Comparison of ENCODE assay signal across 10 cellular contexts in genomic region chr4:139223682-139224317, GRCh38. TPM values are rescaled to one million over a fixed set of nuclear protein-coding genes. Genes with fewer than 3 reads are reported as not detected.
DNase-seq lines count a peak whose midpoint lies in the region; ATAC-seq and TF ChIP-seq lines count a peak whose summit lies in the region.
"Had no signal": no experiment of that assay in that cellular context is flagged by ENCODE, and none has a peak within 500 bp of the region (broad histone marks: within the 10 kb centered on the region; RNA-seq: fewer than 3 reads in every experiment).

No MANE protein-coding gene starts in this region.

- DNase-seq in stimulated activated CD4-positive, alpha-beta T cell treated with anti-CD3 and anti-CD28 coated beads, Interleukin-15, amount 100 ng/mL, for 24 hours, result peak; percentile 38
- no peak for DNase-seq in stimulated activated CD4-positive, alpha-beta T cell treated with anti-CD3 and anti-CD28 coated beads, Interleukin-4, amount 100 ng/mL, for 1 hour
- DNase-seq in RKO (ENCODE audit: low spot score) (peak; percentile 63), tibial artery (peak; percentile 45 to 69), NCI-H2171 treated with DMSO at 0.1 percent for 48 hours (lab: John Stamatoyannopoulos, UW) (no peak), DMS53 treated with DMSO at 0.1 percent for 48 hours (lab: John Stamatoyannopoulos, UW; ENCODE audit: unreplicated experiment) (no peak), ecto neural progenitor cell (ENCODE audit: low spot score) (no peak)
- DNase-seq: COR-L47 had no signal

- H3K36me3 ChIP-seq in tibial artery, result no peaks in the 10 kb centered on the region
- H3K36me3 ChIP-seq: cardiac muscle cell had no signal

- H3K4me1 ChIP-seq in tibial artery, result no peaks in the 10 kb centered on the region

- ATAC-seq in esophagus mucosa, result peak; percentile 67

- no peak for TF ChIP-seq CTCF in tibial artery (IDR thresholded peaks at IDR 0.05)

- no peak overlapping the region for H3K27ac ChIP-seq in tibial artery
- H3K27ac ChIP-seq: cardiac muscle cell had no signal

- intact Hi-C loops in tibial artery (cut with DNase I; ENCODE audit: low total_unique reads), result no loop called here

- no peaks in the 10 kb centered on the region for H3K9me3 ChIP-seq in tibial artery

- H3K27me3 ChIP-seq in tibial artery, result no peaks in the 10 kb centered on the region
- H3K27me3 ChIP-seq: cardiac muscle cell had no signal

- no peak overlapping the region for H3K4me3 ChIP-seq in tibial artery
- H3K4me3 ChIP-seq: cardiac muscle cell had no signal

RNA-seq across cellular contexts. Expression of gene ELF2, which starts 46.8 kb away (rescaled TPM):
- total RNA-seq in esophagus mucosa, result 23.8 TPM

RNA-seq across cellular contexts. Expression of gene MGARP, which starts 56.2 kb away (rescaled TPM):
- 0.28 TPM for total RNA-seq in esophagus mucosa

Comparison
In these comparisons a context has a peak if more than half of its experiments do, and no peak if none do; other contexts are left out.
1. DNase-seq: peak in stimulated activated CD4-positive, alpha-beta T cell treated with anti-CD3 and anti-CD28 coated beads, Interleukin-15, amount 100 ng/mL, for 24 hours (single experiment), RKO (single experiment) and tibial artery (2 of 2); none in stimulated activated CD4-positive, alpha-beta T cell treated with anti-CD3 and anti-CD28 coated beads, Interleukin-4, amount 100 ng/mL, for 1 hour (single experiment), NCI-H2171 treated with DMSO at 0.1 percent for 48 hours (single experiment), DMS53 treated with DMSO at 0.1 percent for 48 hours (single experiment) and ecto neural progenitor cell (single experiment).